1 cellular context compared by ENCODE assay signal in the genomic region with DNA sequence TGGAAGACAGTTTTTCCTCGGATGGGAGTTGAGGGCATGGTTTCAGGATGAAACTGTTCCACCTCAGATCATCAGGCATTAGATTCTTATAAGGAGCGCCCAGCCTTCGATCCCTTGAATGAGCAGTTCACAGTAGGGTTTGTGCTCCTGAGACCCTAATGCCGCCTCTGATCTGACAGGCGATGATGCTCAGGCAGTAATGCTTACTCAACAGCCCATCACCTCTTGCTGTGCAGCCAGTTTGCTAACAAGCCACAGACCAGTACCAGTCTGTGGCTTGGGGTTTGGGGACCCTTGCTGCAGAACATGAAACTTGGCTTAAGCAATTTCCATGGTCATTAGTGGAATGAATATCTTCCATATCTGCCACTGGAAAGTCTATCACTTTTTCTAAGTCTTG.
TF ChIP-seq lines count a peak whose summit lies in the region.

No MANE protein-coding gene starts in this region.

TF ChIP-seq in K562, 482 proteins besides CTCF, POLR2A, EP300 and RAD21 (continued from another document):
- no peak for TF ChIP-seq HMGN3 (IDR thresholded peaks at IDR 0.05; ENCODE audit: borderline replicate concordance, extremely low read depth, insufficient read length, low read depth, low read length)
